In genomic region chr11:85316967-85317366, GRCh38 we compare ENCODE assay signal across 9 cellular contexts.
A peak's percentile ranks its signal among the peaks of the same experiment; 100 is the strongest.
DNase-seq lines count a peak whose midpoint lies in the region; ATAC-seq and TF ChIP-seq lines count a peak whose summit lies in the region.
"Had no signal": no experiment of that assay in that cellular context is flagged by ENCODE, and none has a peak within 500 bp of the region (broad histone marks: within the 10 kb centered on the region; RNA-seq: fewer than 3 reads in every experiment).

No MANE protein-coding gene starts in this region.

- intact Hi-C loops in Calu3 (cut with micrococcal nuclease; ENCODE audit: unreplicated experiment), result no loop called here

- H2BK120ac ChIP-seq in neuronal stem cell (ENCODE audit: low read depth, low read length), result no peak overlapping the region

- no peak overlapping the region for H2BK5ac ChIP-seq in neuronal stem cell (ENCODE audit: low read length)

- H3K36me3 ChIP-seq in neuronal stem cell (replicated peaks in 1 of 2; ENCODE audit: control insufficient read depth in 2 of 2, insufficient read depth in 2 of 2, low read length in 2 of 2), result no peaks in the 10 kb centered on the region

- H2AFZ ChIP-seq in neuronal stem cell (ENCODE audit: low read length), result no peak overlapping the region

- no peak overlapping the region for H3K14ac ChIP-seq in neuronal stem cell (ENCODE audit: low read length)

- no TSS peak for BruUV-seq in Calu3 (replicated peaks; lab: Mats Ljungman, UMichigan)

- ATAC-seq in GM18907 (IDR thresholded peaks at IDR 0.05; ENCODE audit: unreplicated experiment) (peak; percentile 99), HG02870 (IDR thresholded peaks at IDR 0.05; ENCODE audit: unreplicated experiment) (peak; percentile 99), memory B cell (ENCODE audit: low read depth) (peak; percentile 99)

- H3K23ac ChIP-seq in neuronal stem cell (ENCODE audit: low read depth, low read length, poor library complexity), result no peak overlapping the region

- H3K27ac ChIP-seq in neuronal stem cell (replicated peaks; ENCODE audit: low read length), result no peak overlapping the region

- no peak overlapping the region for H2AK5ac ChIP-seq in neuronal stem cell (ENCODE audit: low read depth, low read length)

- H3K27ac Mint-ChIP-seq in memory B cell, result peak overlapping the region; percentile 84
- H3K27ac Mint-ChIP-seq in Calu3 (ENCODE audit: unreplicated experiment), result no peak overlapping the region

- CTCF ChIA-PET in Calu3 (lab: Charles Lee), result no interaction called here

- H3K9me3 ChIP-seq in neuronal stem cell (replicated peaks in 1 of 2; ENCODE audit: control insufficient read depth in 2 of 2, insufficient read depth in 1 of 2, low read depth in 1 of 2, low read length in 2 of 2), result no peaks in the 10 kb centered on the region

- no peaks in the 10 kb centered on the region for H3K79me1 ChIP-seq in neuronal stem cell (ENCODE audit: low read depth, low read length)

- H3K9me3 Mint-ChIP-seq in memory B cell (no peaks in the 10 kb centered on the region), Calu3 (ENCODE audit: low read depth, unreplicated experiment) (no peaks in the 10 kb centered on the region)

- no peak overlapping the region for H2BK15ac ChIP-seq in neuronal stem cell (ENCODE audit: low read length)

- no peak for TF ChIP-seq CTCF in Calu3 (IDR thresholded peaks at IDR 0.05; ENCODE audit: unreplicated experiment)

- H3K36me3 Mint-ChIP-seq in memory B cell, result no peaks in the 10 kb centered on the region
- H3K36me3 Mint-ChIP-seq in Calu3 (ENCODE audit: insufficient read depth, unreplicated experiment), result no peaks in the 10 kb centered on the region

- H3K18ac ChIP-seq in neuronal stem cell (ENCODE audit: low read length), result no peak overlapping the region

- no peak overlapping the region for H4K8ac ChIP-seq in neuronal stem cell (ENCODE audit: low read depth, low read length)

- H2BK12ac ChIP-seq in neuronal stem cell (ENCODE audit: low read length), result no peak overlapping the region

- no peak overlapping the region for H3K9ac ChIP-seq in neuronal stem cell (ENCODE audit: low read depth, low read length, poor library complexity)

- H3K27me3 Mint-ChIP-seq in memory B cell (no peaks in the 10 kb centered on the region), Calu3 (ENCODE audit: unreplicated experiment) (no peaks in the 10 kb centered on the region)

- DNase-seq in NCI-H1092 (lab: John Stamatoyannopoulos, UW) (peak; percentile 17), memory B cell (ENCODE audit: low spot score in 2 of 2) (peak in 1 of 2 donors; percentile 59), DMS 273 (lab: John Stamatoyannopoulos, UW; ENCODE audit: unreplicated experiment) (no peak), neuronal stem cell (ENCODE audit: low spot score) (no peak), NCI-H69 (lab: John Stamatoyannopoulos, UW) (no peak), Calu3 (no peak)
- DNase-seq: stimulated activated CD4-positive, alpha-beta T cell treated with anti-CD3 and anti-CD28 coated beads, Interleukin-1b, Interleukin-23, amount 100 ng/mL, for 48 hours had no signal

- H3K4me3 ChIP-seq in neuronal stem cell (ENCODE audit: low read length in 2 of 2), result no peak overlapping the region

- H3K4me3 Mint-ChIP-seq in memory B cell (peak overlapping the region; percentile 18), Calu3 (ENCODE audit: low read depth, unreplicated experiment) (no peak overlapping the region)

- peaks cover 21% of the 10 kb centered on the region for H3K4me1 Mint-ChIP-seq in memory B cell
- no peaks in the 10 kb centered on the region for H3K4me1 Mint-ChIP-seq in Calu3 (ENCODE audit: low read depth, unreplicated experiment)

- no CpG with 5 or more reads among the region's 5 CpGs for WGBS in neuronal stem cell (ENCODE audit: extremely low coverage in 2 of 2, insufficient read length in 2 of 2, insufficient replicate concordance in 1 of 2), 2 donors

- no peaks in the 10 kb centered on the region for H3K27me3 ChIP-seq in neuronal stem cell (ENCODE audit: control insufficient read depth in 3 of 3, insufficient read depth in 3 of 3, low read depth in 1 of 3, low read length in 3 of 3)

- H3K4ac ChIP-seq in neuronal stem cell (ENCODE audit: low read length), result no peak overlapping the region

- H3K4me1 ChIP-seq in neuronal stem cell (ENCODE audit: control insufficient read depth in 2 of 2, insufficient read depth in 1 of 2, low read depth in 1 of 2, low read length in 2 of 2), result no peaks in the 10 kb centered on the region

- H3K4me2 ChIP-seq in neuronal stem cell (ENCODE audit: insufficient read depth, low read length, poor library complexity, severe bottlenecking), result no peak overlapping the region

- no peak overlapping the region for H4K91ac ChIP-seq in neuronal stem cell (ENCODE audit: low read depth, low read length, poor library complexity)
